13 cellular contexts compared by ENCODE assay signal in the genomic region with DNA sequence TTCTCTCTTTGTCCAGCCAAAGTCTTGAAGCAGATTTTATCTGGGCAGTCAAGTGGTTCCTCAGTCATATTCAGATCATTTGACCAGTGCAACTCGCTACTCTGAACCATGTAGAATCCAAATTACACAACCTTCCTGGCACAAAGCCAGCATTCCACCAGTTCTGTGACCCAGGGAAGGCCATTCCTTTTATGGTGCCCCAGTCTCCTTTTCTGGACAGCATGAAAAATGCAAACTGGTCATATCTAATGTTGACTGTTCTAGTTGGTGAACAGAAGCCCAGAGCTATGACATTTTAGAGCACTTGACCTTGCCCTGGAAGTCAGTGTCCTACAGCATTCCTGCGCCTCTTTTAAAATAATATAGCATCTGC.
DNase-seq lines count a peak whose midpoint lies in the region; ATAC-seq and TF ChIP-seq lines count a peak whose summit lies in the region.
"Had no signal": no experiment of that assay in that cellular context is flagged by ENCODE, and none has a peak within 500 bp of the region (broad histone marks: within the 10 kb centered on the region; RNA-seq: fewer than 3 reads in every experiment).

No MANE protein-coding gene starts in this region.

- H3K27ac Mint-ChIP-seq in activated T-cell treated with anti-CD3 and anti-CD28 coated beads, Interleukin-2, amount 50 U/mL, for 72 hours = no peak overlapping the region
- H3K27ac Mint-ChIP-seq: activated T-helper 17 cell treated with anti-CD3 and anti-CD28 coated beads, Interleukin-2, amount 50 U/mL, for 72 hours; T-helper 2 cell treated with Interferon-gamma antibody and Interleukin-4, amounts not matched to agents 5 μg/mL and 100 μg/mL, for 36 hours had no signal

- TF ChIP-seq CTCF in fibroblast of the aortic adventitia (IDR thresholded peaks at IDR 0.05; ENCODE audit: insufficient read depth, low read length) (no peak), osteoblast (IDR thresholded peaks at IDR 0.05; ENCODE audit: extremely low read depth, low read depth, low read length) (no peak)

- DNase-seq in AG08396 (ENCODE audit: low spot score) = peak; percentile 22
- DNase-seq in RPMI7951 (ENCODE audit: low read depth) = peak; percentile 91
- peak; percentile 25 for DNase-seq in fibroblast of the aortic adventitia (ENCODE audit: low read depth)
- no peak for DNase-seq in osteoblast (ENCODE audit: insufficient read length, low spot score, missing footprints)
- DNase-seq in activated T-cell treated with anti-CD3 and anti-CD28 coated beads, Interleukin-2, amount 50 U/mL, for 72 hours = no peak
- DNase-seq: BE2C, hippocampal formation, NCI-H1105 treated with DMSO at 0.1 percent for 48 hours had no signal

- peak overlapping the region; percentile 81 for H3K27ac ChIP-seq in osteoblast (ENCODE audit: low read depth, low read length)

- H4K20me1 ChIP-seq in osteoblast (ENCODE audit: insufficient read depth, low read length) = no peaks in the 10 kb centered on the region

- H3K4me3 Mint-ChIP-seq in activated T-cell treated with anti-CD3 and anti-CD28 coated beads, Interleukin-2, amount 50 U/mL, for 72 hours = no peak overlapping the region
- H3K4me3 Mint-ChIP-seq: activated T-helper 17 cell treated with anti-CD3 and anti-CD28 coated beads, Interleukin-2, amount 50 U/mL, for 72 hours; T-helper 2 cell treated with Interferon-gamma antibody and Interleukin-4, amounts not matched to agents 5 μg/mL and 100 μg/mL, for 36 hours had no signal

- no peaks in the 10 kb centered on the region for H3K36me3 Mint-ChIP-seq in activated T-cell treated with anti-CD3 and anti-CD28 coated beads, Interleukin-2, amount 50 U/mL, for 72 hours (ENCODE audit: insufficient read depth in 2 of 2)

- H3K9me3 ChIP-seq in osteoblast (ENCODE audit: low read depth, low read length) = no peaks in the 10 kb centered on the region

- H3K4me3 ChIP-seq in fibroblast of the aortic adventitia (ENCODE audit: low read depth, low read length) = no peak overlapping the region
- H3K4me3 ChIP-seq in osteoblast (ENCODE audit: insufficient read depth, low read length) = peak overlapping the region; percentile 19

- peaks cover 4 to 6% of the 10 kb centered on the region in 2 donors for H3K9me3 Mint-ChIP-seq in activated T-cell treated with anti-CD3 and anti-CD28 coated beads, Interleukin-2, amount 50 U/mL, for 72 hours

- ATAC-seq in HG03378 (IDR thresholded peaks at IDR 0.05; ENCODE audit: unreplicated experiment) (no peak), GM18858 (IDR thresholded peaks at IDR 0.05; ENCODE audit: unreplicated experiment) (no peak), GM18502 (IDR thresholded peaks at IDR 0.05; ENCODE audit: poor library complexity, unreplicated experiment) (no peak)
- no peak for ATAC-seq in activated T-cell treated with anti-CD3 and anti-CD28 coated beads, Interleukin-2, amount 50 U/mL, for 72 hours (replicated peaks in 1 of 2)
- ATAC-seq: activated T-helper 17 cell treated with anti-CD3 and anti-CD28 coated beads, Interleukin-2, amount 50 U/mL, for 72 hours had no signal

- no peaks in the 10 kb centered on the region for H3K79me2 ChIP-seq in osteoblast (ENCODE audit: insufficient read depth, low read length)

- no peaks in the 10 kb centered on the region for H3K27me3 ChIP-seq in osteoblast (ENCODE audit: insufficient read depth, low read length)
- H3K27me3 ChIP-seq: BE2C had no signal

- H3K4me2 ChIP-seq in osteoblast (ENCODE audit: insufficient read depth, low read length) = peak overlapping the region; percentile 71

- no peak overlapping the region for H2AFZ ChIP-seq in osteoblast (ENCODE audit: low read length)

- no peaks in the 10 kb centered on the region for H3K27me3 Mint-ChIP-seq in activated T-cell treated with anti-CD3 and anti-CD28 coated beads, Interleukin-2, amount 50 U/mL, for 72 hours (ENCODE audit: low read depth)
- H3K27me3 Mint-ChIP-seq: activated T-helper 17 cell treated with anti-CD3 and anti-CD28 coated beads, Interleukin-2, amount 50 U/mL, for 72 hours had no signal

- no peaks in the 10 kb centered on the region for H3K36me3 ChIP-seq in osteoblast (ENCODE audit: insufficient read depth, low read length)
- H3K36me3 ChIP-seq: BE2C had no signal

- peaks cover 27% of the 10 kb centered on the region for H3K4me1 ChIP-seq in osteoblast (ENCODE audit: insufficient read depth, low read length)
- H3K4me1 ChIP-seq: BE2C had no signal

- no peaks in the 10 kb centered on the region for H3K4me1 Mint-ChIP-seq in activated T-cell treated with anti-CD3 and anti-CD28 coated beads, Interleukin-2, amount 50 U/mL, for 72 hours (ENCODE audit: low read depth)
- H3K4me1 Mint-ChIP-seq: activated T-helper 17 cell treated with anti-CD3 and anti-CD28 coated beads, Interleukin-2, amount 50 U/mL, for 72 hours had no signal

Comparison
In these comparisons a context has a peak if more than half of its experiments do, and no peak if none do; other contexts are left out.
1. DNase-seq: peak in AG08396 (single experiment), RPMI7951 (single experiment) and fibroblast of the aortic adventitia (single experiment); none in osteoblast (single experiment) and activated T-cell treated with anti-CD3 and anti-CD28 coated beads, Interleukin-2, amount 50 U/mL, for 72 hours (0 of 2).